In genomic region chr2:231648579-231649174, GRCh38 we compare ENCODE assay signal across 8 cellular contexts. TPM values are rescaled to one million over a fixed set of nuclear protein-coding genes. Genes with fewer than 3 reads are reported as not detected.
DNase-seq lines count a peak whose midpoint lies in the region; ATAC-seq, FAIRE-seq and TF ChIP-seq lines count a peak whose summit lies in the region.

No MANE protein-coding gene starts in this region.

- H3K4me3 ChIP-seq in AG04449 (ENCODE audit: low read depth, low read length) (no peak overlapping the region), WI38 (ENCODE audit: low read depth, low read length) (no peak overlapping the region), choroid plexus epithelial cell (ENCODE audit: low read depth, low read length) (no peak overlapping the region), testis (no peak overlapping the region)

- H3K4me1 ChIP-seq in testis = peaks cover 8% of the 10 kb centered on the region

- no peaks in the 10 kb centered on the region for H3K9me3 Mint-ChIP-seq in memory B cell

- CTCF ChIA-PET in AG04449 (lab: Yijun Ruan, JAX) = interaction anchor here (0.8 to 9.5 kb wide), 9 partner anchors 9 to 88 kb away, joined by 3 to 133 read pairs (median 9); no protein-coding TSS in a partner anchor

- TF ChIP-seq CTCF in AG04449 (IDR thresholded peaks at IDR 0.05; ENCODE audit: insufficient read depth, low read length, missing control alignments) = peak; percentile 87
- TF ChIP-seq CTCF in WI38 (IDR thresholded peaks at IDR 0.05; ENCODE audit: low read depth, low read length) = peak; percentile 41
- TF ChIP-seq CTCF in choroid plexus epithelial cell (conservative IDR thresholded peaks at IDR 0.05; ENCODE audit: low read depth, low read length) = peak; percentile 77
- TF ChIP-seq CTCF in testis (IDR thresholded peaks at IDR 0.05) = peak in 2 of 3 experiments; percentile 38 to 44

- H3K27me3 Mint-ChIP-seq in memory B cell = no peaks in the 10 kb centered on the region

- POLR2A ChIA-PET in AG04449 (lab: Yijun Ruan, JAX) = no interaction called here

- intact Hi-C loops in testis (cut with DNase I; ENCODE audit: low total_unique reads) = no loop called here

- H3K4me3 Mint-ChIP-seq in memory B cell = no peak overlapping the region

- WGBS in testis, 2 donors = 66 to 78% methylated on average over 9 of the region's 9 CpGs

- TF ChIP-seq POLR2A in GM12892 (IDR thresholded peaks at IDR 0.05; ENCODE audit: low read depth, low read length) (no peak), testis (IDR thresholded peaks at IDR 0.05) (no peak)

- H3K36me3 ChIP-seq in testis (ENCODE audit: low read depth, missing control alignments) = no peaks in the 10 kb centered on the region

- peaks cover 6% of the 10 kb centered on the region for H3K4me1 Mint-ChIP-seq in memory B cell

- peak; percentile 78 for FAIRE-seq in GM12892 (lab: Jason Lieb, UNC)

- DNase-seq in AG04449 (ENCODE audit: low read depth, low spot score) (no peak), GM12892 (ENCODE audit: insufficient read length) (no peak), MV-4-11 (lab: John Stamatoyannopoulos, UW) (peak; percentile 21), choroid plexus epithelial cell (ENCODE audit: low read depth) (peak; percentile 55), memory B cell (ENCODE audit: low spot score in 2 of 2) (peak in 1 of 2 donors; percentile 60), testis (peak; percentile 69)

- no peaks in the 10 kb centered on the region for H3K9me3 ChIP-seq in testis

- peak; percentile 99 for ATAC-seq in memory B cell (ENCODE audit: low read depth)
- no peak for ATAC-seq in GM18498 (IDR thresholded peaks at IDR 0.05; ENCODE audit: unreplicated experiment)

- H3K36me3 Mint-ChIP-seq in memory B cell = no peaks in the 10 kb centered on the region

- H3K27ac Mint-ChIP-seq in memory B cell = no peak overlapping the region

- no peaks in the 10 kb centered on the region for H3K27me3 ChIP-seq in testis

- no peak overlapping the region for H3K27ac ChIP-seq in testis

RNA-seq across cellular contexts. Expression of gene TEX44, which starts 56.0 kb away (rescaled TPM):
- polyA plus RNA-seq in GM12892 (2012; ENCODE audit: missing spikeins) = not detected
- total RNA-seq in testis = 100 to 1,000 TPM in 1 of 2 donors, 10 to 100 TPM in 1; 84.4 to 248 TPM
- 166 TPM for polyA plus RNA-seq in testis (ENCODE audit: insufficient read depth, low read depth, low replicate concordance)

RNA-seq across cellular contexts. Expression of gene PTMA, which starts 59.6 kb away (rescaled TPM):
- 1,875 TPM for polyA plus RNA-seq in GM12892 (2012; ENCODE audit: missing spikeins)
- 100 to 1,000 TPM; 278 to 311 TPM for total RNA-seq in testis
- polyA plus RNA-seq in testis (ENCODE audit: insufficient read depth, low read depth, low replicate concordance) = 583 TPM

Comparison
In these comparisons a context has a peak if more than half of its experiments do, and no peak if none do; other contexts are left out.
1. DNase-seq: peak in MV-4-11 (single experiment), choroid plexus epithelial cell (single experiment) and testis (single experiment); none in AG04449 (single experiment) and GM12892 (single experiment).
2. Peak in every context shown above with its lines, with median percentiles within 50 percentile points of each other: CTCF ChIP-seq.